Comparison of ENCODE assay signal across 19 cellular contexts in genomic region chr13:30042272-30042671, GRCh38.
"Had no signal": no experiment of that assay in that cellular context is flagged by ENCODE, and none has a peak within 500 bp of the region (broad histone marks: within the 10 kb centered on the region; RNA-seq: fewer than 3 reads in every experiment).

No MANE protein-coding gene starts in this region.

- DNase-seq: KBM-7, MV-4-11, NCI-H1048, NCI-H1105, NCI-H1417, NCI-H1436 treated with DMSO at 0.1 percent for 48 hours, NCI-H1694, NCI-H187 treated with DMSO at 0.1 percent for 48 hours, NCI-H2029 treated with DMSO at 0.1 percent for 48 hours, NCI-H2171, NCI-H345, NCI-H524, NCI-H526 treated with DMSO at 0.1 percent for 48 hours, NCI-H748 treated with DMSO at 0.1 percent for 48 hours, SHP77, SK-N-SH, SW 1271, T-cell had no signal

- H3K9me3 ChIP-seq: SK-N-SH had no signal

- H3K9ac ChIP-seq: SK-N-SH had no signal

- H3K27ac ChIP-seq: RWPE1 had no signal
